In the genomic region with DNA sequence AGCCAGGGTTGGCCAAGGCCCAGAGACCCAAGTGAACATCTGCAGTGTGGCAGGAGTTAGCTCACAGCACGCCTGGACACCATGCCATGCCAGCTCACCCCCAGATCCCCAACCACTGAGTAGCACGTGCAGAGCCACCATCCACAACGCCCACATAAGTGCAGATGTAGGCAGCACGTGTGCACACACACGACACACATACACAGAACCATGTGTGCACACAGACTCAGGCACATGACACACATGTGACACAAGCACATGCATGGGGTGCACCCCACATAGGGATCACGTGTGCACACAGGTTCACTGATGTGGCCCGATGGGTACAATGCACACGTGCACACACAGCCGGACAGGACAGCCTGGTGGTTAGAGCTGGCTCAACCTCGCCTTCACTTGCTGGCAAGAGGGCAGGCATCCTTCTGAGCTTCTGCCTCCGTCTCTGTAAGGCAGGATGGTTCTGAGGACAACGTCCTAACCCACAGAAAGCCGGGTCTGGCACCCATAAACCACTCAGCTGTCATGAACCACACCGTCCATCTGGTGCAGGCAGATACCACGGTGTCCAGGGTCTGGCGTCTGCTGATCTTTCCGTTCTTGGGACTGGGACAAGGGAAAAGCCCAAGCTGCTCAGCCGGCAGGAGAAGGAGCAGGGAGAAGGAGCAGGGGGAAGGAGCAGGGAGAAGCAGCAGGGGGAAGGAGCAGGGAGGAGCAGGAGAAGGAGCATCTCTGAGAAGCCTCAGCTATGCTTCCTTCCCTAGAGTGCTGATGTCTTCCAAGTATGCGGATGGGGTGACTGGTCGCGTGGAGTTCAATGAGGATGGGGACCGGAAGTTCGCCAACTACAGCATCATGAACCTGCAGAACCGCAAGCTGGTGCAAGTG, we compare ENCODE assay signal across 1 cellular context.
TF ChIP-seq lines count a peak whose summit lies in the region.

No MANE protein-coding gene starts in this region.

TF ChIP-seq in HEK293, 187 proteins besides CTCF, POLR2A, EP300 and RAD21 (continued from another document):
- TF ChIP-seq, protein P1, sequence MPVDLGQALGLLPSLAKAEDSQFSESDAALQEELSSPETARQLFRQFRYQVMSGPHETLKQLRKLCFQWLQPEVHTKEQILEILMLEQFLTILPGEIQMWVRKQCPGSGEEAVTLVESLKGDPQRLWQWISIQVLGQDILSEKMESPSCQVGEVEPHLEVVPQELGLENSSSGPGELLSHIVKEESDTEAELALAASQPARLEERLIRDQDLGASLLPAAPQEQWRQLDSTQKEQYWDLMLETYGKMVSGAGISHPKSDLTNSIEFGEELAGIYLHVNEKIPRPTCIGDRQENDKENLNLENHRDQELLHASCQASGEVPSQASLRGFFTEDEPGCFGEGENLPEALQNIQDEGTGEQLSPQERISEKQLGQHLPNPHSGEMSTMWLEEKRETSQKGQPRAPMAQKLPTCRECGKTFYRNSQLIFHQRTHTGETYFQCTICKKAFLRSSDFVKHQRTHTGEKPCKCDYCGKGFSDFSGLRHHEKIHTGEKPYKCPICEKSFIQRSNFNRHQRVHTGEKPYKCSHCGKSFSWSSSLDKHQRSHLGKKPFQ (tag by site-specific recombination; IDR thresholded peaks at IDR 0.05), result no peak
- TF ChIP-seq IKZF3 (tag by site-specific recombination; IDR thresholded peaks at IDR 0.05) (peak; percentile 43; the same call in 1 of the 2 replicates), KLF8 (tag by site-specific recombination; IDR thresholded peaks at IDR 0.05) (no peak), ZNF2 (tag by site-specific recombination; IDR thresholded peaks at IDR 0.05) (peak; percentile 57; the same call in 1 of the 2 replicates), ZBTB21 (tag by site-specific recombination; IDR thresholded peaks at IDR 0.05) (no peak), HOXD13 (CRISPR knock-in tag; IDR thresholded peaks at IDR 0.05; ENCODE audit: borderline replicate concordance) (no peak), ZNF549 (tag by site-specific recombination; IDR thresholded peaks at IDR 0.05) (no peak), ZNF610 (tag by site-specific recombination; IDR thresholded peaks at IDR 0.05; ENCODE audit: borderline replicate concordance) (no peak), ZSCAN30 (tag by site-specific recombination; IDR thresholded peaks at IDR 0.05) (no peak), ZBTB8A (tag by site-specific recombination; IDR thresholded peaks at IDR 0.05) (no peak), EGR2 (tag by site-specific recombination; IDR thresholded peaks at IDR 0.05; ENCODE audit: low read depth) (no peak), MZF1 (tag by site-specific recombination; IDR thresholded peaks at IDR 0.05; ENCODE audit: borderline replicate concordance) (0 out of 2 replicates have a peak, but pooled peaks have one; percentile 63), ZNF600 (tag by site-specific recombination; IDR thresholded peaks at IDR 0.05) (peak; percentile 72), YY2 (tag by site-specific recombination; IDR thresholded peaks at IDR 0.05) (no peak), GLI4 (tag by site-specific recombination; IDR thresholded peaks at IDR 0.05) (no peak), ZNF23 (tag by site-specific recombination; IDR thresholded peaks at IDR 0.05; ENCODE audit: borderline replicate concordance) (no peak), TRIM28 (IDR thresholded peaks at IDR 0.05; ENCODE audit: borderline replicate concordance, low read length) (no peak), ZBTB1 (tag by site-specific recombination; IDR thresholded peaks at IDR 0.05) (no peak), ZFP3 (tag by site-specific recombination; IDR thresholded peaks at IDR 0.05; ENCODE audit: low read depth) (no peak), ZNF394 (tag by site-specific recombination; IDR thresholded peaks at IDR 0.05; ENCODE audit: borderline replicate concordance) (peak; percentile 95), ZSCAN23 (tag by site-specific recombination; IDR thresholded peaks at IDR 0.05) (no peak), ZNF114 (tag by site-specific recombination; IDR thresholded peaks at IDR 0.05) (no peak)
- TF ChIP-seq, protein P2, sequence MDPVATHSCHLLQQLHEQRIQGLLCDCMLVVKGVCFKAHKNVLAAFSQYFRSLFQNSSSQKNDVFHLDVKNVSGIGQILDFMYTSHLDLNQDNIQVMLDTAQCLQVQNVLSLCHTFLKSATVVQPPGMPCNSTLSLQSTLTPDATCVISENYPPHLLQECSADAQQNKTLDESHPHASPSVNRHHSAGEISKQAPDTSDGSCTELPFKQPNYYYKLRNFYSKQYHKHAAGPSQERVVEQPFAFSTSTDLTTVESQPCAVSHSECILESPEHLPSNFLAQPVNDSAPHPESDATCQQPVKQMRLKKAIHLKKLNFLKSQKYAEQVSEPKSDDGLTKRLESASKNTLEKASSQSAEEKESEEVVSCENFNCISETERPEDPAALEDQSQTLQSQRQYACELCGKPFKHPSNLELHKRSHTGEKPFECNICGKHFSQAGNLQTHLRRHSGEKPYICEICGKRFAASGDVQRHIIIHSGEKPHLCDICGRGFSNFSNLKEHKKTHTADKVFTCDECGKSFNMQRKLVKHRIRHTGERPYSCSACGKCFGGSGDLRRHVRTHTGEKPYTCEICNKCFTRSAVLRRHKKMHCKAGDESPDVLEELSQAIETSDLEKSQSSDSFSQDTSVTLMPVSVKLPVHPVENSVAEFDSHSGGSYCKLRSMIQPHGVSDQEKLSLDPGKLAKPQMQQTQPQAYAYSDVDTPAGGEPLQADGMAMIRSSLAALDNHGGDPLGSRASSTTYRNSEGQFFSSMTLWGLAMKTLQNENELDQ (tag by site-specific recombination; IDR thresholded peaks at IDR 0.05; ENCODE audit: low read depth), result no peak
- TF ChIP-seq, protein P3, sequence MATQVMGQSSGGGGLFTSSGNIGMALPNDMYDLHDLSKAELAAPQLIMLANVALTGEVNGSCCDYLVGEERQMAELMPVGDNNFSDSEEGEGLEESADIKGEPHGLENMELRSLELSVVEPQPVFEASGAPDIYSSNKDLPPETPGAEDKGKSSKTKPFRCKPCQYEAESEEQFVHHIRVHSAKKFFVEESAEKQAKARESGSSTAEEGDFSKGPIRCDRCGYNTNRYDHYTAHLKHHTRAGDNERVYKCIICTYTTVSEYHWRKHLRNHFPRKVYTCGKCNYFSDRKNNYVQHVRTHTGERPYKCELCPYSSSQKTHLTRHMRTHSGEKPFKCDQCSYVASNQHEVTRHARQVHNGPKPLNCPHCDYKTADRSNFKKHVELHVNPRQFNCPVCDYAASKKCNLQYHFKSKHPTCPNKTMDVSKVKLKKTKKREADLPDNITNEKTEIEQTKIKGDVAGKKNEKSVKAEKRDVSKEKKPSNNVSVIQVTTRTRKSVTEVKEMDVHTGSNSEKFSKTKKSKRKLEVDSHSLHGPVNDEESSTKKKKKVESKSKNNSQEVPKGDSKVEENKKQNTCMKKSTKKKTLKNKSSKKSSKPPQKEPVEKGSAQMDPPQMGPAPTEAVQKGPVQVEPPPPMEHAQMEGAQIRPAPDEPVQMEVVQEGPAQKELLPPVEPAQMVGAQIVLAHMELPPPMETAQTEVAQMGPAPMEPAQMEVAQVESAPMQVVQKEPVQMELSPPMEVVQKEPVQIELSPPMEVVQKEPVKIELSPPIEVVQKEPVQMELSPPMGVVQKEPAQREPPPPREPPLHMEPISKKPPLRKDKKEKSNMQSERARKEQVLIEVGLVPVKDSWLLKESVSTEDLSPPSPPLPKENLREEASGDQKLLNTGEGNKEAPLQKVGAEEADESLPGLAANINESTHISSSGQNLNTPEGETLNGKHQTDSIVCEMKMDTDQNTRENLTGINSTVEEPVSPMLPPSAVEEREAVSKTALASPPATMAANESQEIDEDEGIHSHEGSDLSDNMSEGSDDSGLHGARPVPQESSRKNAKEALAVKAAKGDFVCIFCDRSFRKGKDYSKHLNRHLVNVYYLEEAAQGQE (tag by site-specific recombination; IDR thresholded peaks at IDR 0.05), result no peak
- TF ChIP-seq, protein P4, sequence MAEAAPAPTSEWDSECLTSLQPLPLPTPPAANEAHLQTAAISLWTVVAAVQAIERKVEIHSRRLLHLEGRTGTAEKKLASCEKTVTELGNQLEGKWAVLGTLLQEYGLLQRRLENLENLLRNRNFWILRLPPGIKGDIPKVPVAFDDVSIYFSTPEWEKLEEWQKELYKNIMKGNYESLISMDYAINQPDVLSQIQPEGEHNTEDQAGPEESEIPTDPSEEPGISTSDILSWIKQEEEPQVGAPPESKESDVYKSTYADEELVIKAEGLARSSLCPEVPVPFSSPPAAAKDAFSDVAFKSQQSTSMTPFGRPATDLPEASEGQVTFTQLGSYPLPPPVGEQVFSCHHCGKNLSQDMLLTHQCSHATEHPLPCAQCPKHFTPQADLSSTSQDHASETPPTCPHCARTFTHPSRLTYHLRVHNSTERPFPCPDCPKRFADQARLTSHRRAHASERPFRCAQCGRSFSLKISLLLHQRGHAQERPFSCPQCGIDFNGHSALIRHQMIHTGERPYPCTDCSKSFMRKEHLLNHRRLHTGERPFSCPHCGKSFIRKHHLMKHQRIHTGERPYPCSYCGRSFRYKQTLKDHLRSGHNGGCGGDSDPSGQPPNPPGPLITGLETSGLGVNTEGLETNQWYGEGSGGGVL (tag by site-specific recombination; IDR thresholded peaks at IDR 0.05), result no peak
- TF ChIP-seq, protein P5, sequence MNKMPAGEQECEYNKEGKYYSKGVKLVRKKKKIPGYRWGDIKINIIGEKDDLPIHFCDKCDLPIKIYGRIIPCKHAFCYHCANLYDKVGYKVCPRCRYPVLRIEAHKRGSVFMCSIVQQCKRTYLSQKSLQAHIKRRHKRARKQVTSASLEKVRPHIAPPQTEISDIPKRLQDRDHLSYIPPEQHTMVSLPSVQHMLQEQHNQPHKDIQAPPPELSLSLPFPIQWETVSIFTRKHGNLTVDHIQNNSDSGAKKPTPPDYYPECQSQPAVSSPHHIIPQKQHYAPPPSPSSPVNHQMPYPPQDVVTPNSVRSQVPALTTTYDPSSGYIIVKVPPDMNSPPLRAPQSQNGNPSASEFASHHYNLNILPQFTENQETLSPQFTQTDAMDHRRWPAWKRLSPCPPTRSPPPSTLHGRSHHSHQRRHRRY (tag by site-specific recombination; IDR thresholded peaks at IDR 0.05), result no peak
- TF ChIP-seq, protein P6, sequence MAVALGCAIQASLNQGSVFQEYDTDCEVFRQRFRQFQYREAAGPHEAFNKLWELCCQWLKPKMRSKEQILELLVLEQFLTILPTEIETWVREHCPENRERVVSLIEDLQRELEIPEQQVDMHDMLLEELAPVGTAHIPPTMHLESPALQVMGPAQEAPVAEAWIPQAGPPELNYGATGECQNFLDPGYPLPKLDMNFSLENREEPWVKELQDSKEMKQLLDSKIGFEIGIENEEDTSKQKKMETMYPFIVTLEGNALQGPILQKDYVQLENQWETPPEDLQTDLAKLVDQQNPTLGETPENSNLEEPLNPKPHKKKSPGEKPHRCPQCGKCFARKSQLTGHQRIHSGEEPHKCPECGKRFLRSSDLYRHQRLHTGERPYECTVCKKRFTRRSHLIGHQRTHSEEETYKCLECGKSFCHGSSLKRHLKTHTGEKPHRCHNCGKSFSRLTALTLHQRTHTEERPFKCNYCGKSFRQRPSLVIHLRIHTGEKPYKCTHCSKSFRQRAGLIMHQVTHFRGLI (tag by site-specific recombination; IDR thresholded peaks at IDR 0.05), result no peak
